Comparison of ENCODE assay signal across 15 cellular contexts in genomic region chr3:73874596-73874995, GRCh38.
"Had no signal": no experiment of that assay in that cellular context is flagged by ENCODE, and none has a peak within 500 bp of the region (broad histone marks: within the 10 kb centered on the region; RNA-seq: fewer than 3 reads in every experiment).

No MANE protein-coding gene starts in this region.

- H3K4me3 Mint-ChIP-seq: activated CD4-positive, alpha-beta memory T cell treated with anti-CD3 and anti-CD28 coated beads for 36 hours; activated naive CD8-positive, alpha-beta T cell; endodermal cell; naive B cell; stimulated activated naive CD8-positive, alpha-beta T cell treated with anti-CD3 and anti-CD28 coated beads, Interleukin-15, Interleukin-2, amounts not matched to agents 100 ng/mL and 50 ng/mL, for 24 hours had no signal

- H3K9me3 ChIP-seq: thoracic aorta had no signal

- DNase-seq: activated CD4-positive, alpha-beta memory T cell treated with anti-CD3 and anti-CD28 coated beads for 36 hours; activated gamma-delta T cell; activated T-cell treated with anti-CD3 and anti-CD28 coated beads, Interleukin-2, amount 50 U/mL, for 48 hours; brain microvascular endothelial cell; dermis blood vessel endothelial cell; erythroblast; hypothalamus; naive B cell; stimulated activated CD4-positive, alpha-beta T cell treated with anti-CD3 and anti-CD28 coated beads, Interleukin-15, amount 100 ng/mL, for 24 hours; stimulated activated CD4-positive, alpha-beta T cell treated with anti-CD3 and anti-CD28 coated beads, Interleukin-4, amount 100 ng/mL, for 24 hours had no signal

- H3K27me3 Mint-ChIP-seq: activated CD4-positive, alpha-beta memory T cell treated with anti-CD3 and anti-CD28 coated beads for 36 hours; activated naive CD8-positive, alpha-beta T cell; naive B cell; stimulated activated naive CD8-positive, alpha-beta T cell treated with anti-CD3 and anti-CD28 coated beads, Interleukin-15, Interleukin-2, amounts not matched to agents 100 ng/mL and 50 ng/mL, for 24 hours had no signal

- H3K27ac ChIP-seq: brain microvascular endothelial cell, parathyroid adenoma, thoracic aorta had no signal

- H3K27ac Mint-ChIP-seq: activated CD4-positive, alpha-beta memory T cell treated with anti-CD3 and anti-CD28 coated beads for 36 hours; activated naive CD8-positive, alpha-beta T cell; naive B cell; stimulated activated naive CD8-positive, alpha-beta T cell treated with anti-CD3 and anti-CD28 coated beads, Interleukin-15, Interleukin-2, amounts not matched to agents 100 ng/mL and 50 ng/mL, for 24 hours had no signal

- H3K4me1 ChIP-seq: parathyroid adenoma had no signal

- H3K36me3 Mint-ChIP-seq: activated CD4-positive, alpha-beta memory T cell treated with anti-CD3 and anti-CD28 coated beads for 36 hours; activated naive CD8-positive, alpha-beta T cell; naive B cell had no signal

- H3K79me2 ChIP-seq: parathyroid adenoma had no signal

- H3K9ac ChIP-seq: parathyroid adenoma had no signal

- H3K4me1 Mint-ChIP-seq: naive B cell had no signal

- H3K27me3 ChIP-seq: brain microvascular endothelial cell had no signal

- H2AFZ ChIP-seq: parathyroid adenoma had no signal
